In the genomic region with DNA sequence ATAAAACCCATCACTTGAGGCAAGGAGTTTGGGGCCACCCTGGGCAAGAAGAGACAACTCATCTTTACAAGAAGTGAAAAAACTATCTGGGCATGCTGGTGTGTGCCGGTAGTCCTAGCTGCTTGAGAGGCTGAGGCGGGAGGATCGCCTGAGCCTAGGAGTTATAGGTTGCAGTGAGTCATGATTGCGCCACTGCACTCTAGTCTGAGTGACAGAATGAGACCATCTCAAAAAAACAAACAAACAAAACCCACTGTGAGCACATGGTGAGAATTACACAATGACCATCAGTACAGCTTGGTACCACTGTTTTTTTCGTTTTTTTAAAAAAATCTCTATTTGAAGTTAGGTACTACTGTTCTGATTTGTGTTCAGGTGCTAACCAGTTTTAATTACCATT, we compare ENCODE assay signal across 11 cellular contexts. TPM values are rescaled to one million over a fixed set of nuclear protein-coding genes. Genes with fewer than 3 reads are reported as not detected.
A peak's percentile ranks its signal among the peaks of the same experiment; 100 is the strongest.
DNase-seq lines count a peak whose midpoint lies in the region; ATAC-seq and TF ChIP-seq lines count a peak whose summit lies in the region.
"Had no signal": no experiment of that assay in that cellular context is flagged by ENCODE, and none has a peak within 500 bp of the region (broad histone marks: within the 10 kb centered on the region; RNA-seq: fewer than 3 reads in every experiment).

No MANE protein-coding gene starts in this region.

- H3K79me2 ChIP-seq in PC-3 (ENCODE audit: low read length) (peaks cover 4% of the 10 kb centered on the region; the same call in 1 of the 2 replicates), fibroblast of lung (ENCODE audit: control insufficient read depth, insufficient read depth, low read length) (no peaks in the 10 kb centered on the region)

- H2AFZ ChIP-seq in PC-3 (ENCODE audit: low read length) (no peak overlapping the region), fibroblast of lung (ENCODE audit: low read length) (no peak overlapping the region)

- no peaks in the 10 kb centered on the region for H3F3A ChIP-seq in PC-3 (ENCODE audit: low read length, unreplicated experiment)

- no peak overlapping the region for H3K27ac ChIP-seq in PC-3 (ENCODE audit: low read length)
- H3K27ac ChIP-seq in fibroblast of lung (ENCODE audit: insufficient read depth, low read length) = no peak overlapping the region
- H3K27ac ChIP-seq in upper lobe of right lung = no peak overlapping the region

- H3K9me3 ChIP-seq in PC-3 (ENCODE audit: low read length) (no peaks in the 10 kb centered on the region), fibroblast of lung (ENCODE audit: control insufficient read depth, insufficient read depth, low read depth, low read length) (no peaks in the 10 kb centered on the region), upper lobe of right lung (no peaks in the 10 kb centered on the region)

- intact Hi-C loops in PC-3 (cut with micrococcal nuclease) (no loop called here), upper lobe of right lung (cut with DNase I) (no loop called here)

- no TSS peak for BruUV-seq in PC-3 (replicated peaks; lab: Mats Ljungman, UMichigan)

- peak; percentile 38 for DNase-seq in stimulated activated CD4-positive, alpha-beta T cell treated with anti-CD3 and anti-CD28 coated beads, Interleukin-15, amount 100 ng/mL, for 24 hours
- DNase-seq in stimulated activated CD4-positive, alpha-beta T cell treated with anti-CD3 and anti-CD28 coated beads, Interleukin-2, amount 100 ng/mL, for 48 hours = no peak
- peak; percentile 74 for DNase-seq in PC-3
- DNase-seq in fibroblast of lung (ENCODE audit: low read depth in 2 of 2) = peak; percentile 29 to 86
- peak; percentile 65 for DNase-seq in upper lobe of right lung
- no peak for DNase-seq in NCI-H526 treated with DMSO at 0.1 percent for 48 hours (lab: John Stamatoyannopoulos, UW)
- DNase-seq in T-helper 9 cell = no peak
- DNase-seq: C1 segment of cervical spinal cord; effector memory CD8-positive, alpha-beta T cell; NCI-H526 had no signal

- ATAC-seq in PC-3 = peak; percentile 93
- ATAC-seq in upper lobe of right lung = peak; percentile 70
- ATAC-seq in GM18502 (IDR thresholded peaks at IDR 0.05; ENCODE audit: poor library complexity, unreplicated experiment) = no peak
- ATAC-seq: effector memory CD8-positive, alpha-beta T cell had no signal

- POLR2A ChIA-PET in PC-3 (lab: Charles Lee; ENCODE audit: unreplicated experiment) = no interaction called here

- H4K20me1 ChIP-seq in PC-3 (ENCODE audit: low read length) = no peaks in the 10 kb centered on the region
- H4K20me1 ChIP-seq in fibroblast of lung (ENCODE audit: control insufficient read depth, extremely low read depth, insufficient read depth, low read length) = no peaks in the 10 kb centered on the region

- TF ChIP-seq CTCF in PC-3 (conservative IDR thresholded peaks at IDR 0.05; ENCODE audit: low read depth, low read length) (no peak), fibroblast of lung (conservative IDR thresholded peaks at IDR 0.05 in 1 of 2, IDR thresholded peaks at IDR 0.05 in 1 of 2; ENCODE audit: low read depth in 1 of 2, low read length in 2 of 2) (no peak), upper lobe of right lung (IDR thresholded peaks at IDR 0.05) (no peak)

- no peak overlapping the region for H3K4me2 ChIP-seq in PC-3 (ENCODE audit: low read length)
- H3K4me2 ChIP-seq in fibroblast of lung (ENCODE audit: extremely low read depth, insufficient read depth, low read length) = no peak overlapping the region

- H3K27me3 ChIP-seq in PC-3 (ENCODE audit: low read length) (no peaks in the 10 kb centered on the region), fibroblast of lung (ENCODE audit: control insufficient read depth, insufficient read depth, low read length) (no peaks in the 10 kb centered on the region), upper lobe of right lung (no peaks in the 10 kb centered on the region)

- CTCF ChIA-PET in PC-3 (lab: Charles Lee) = no interaction called here

- no peaks in the 10 kb centered on the region for H3K9me2 ChIP-seq in PC-3 (replicated peaks; ENCODE audit: low read length)

- no peak overlapping the region for H3K4me3 ChIP-seq in PC-3 (ENCODE audit: low read length)
- H3K4me3 ChIP-seq in fibroblast of lung (replicated peaks in 1 of 4; ENCODE audit: control extremely low read depth in 1 of 4, insufficient read depth in 1 of 4, low read depth in 3 of 4, low read length in 4 of 4) = no peak overlapping the region
- no peak overlapping the region for H3K4me3 ChIP-seq in upper lobe of right lung

- no peak overlapping the region for H3K9ac ChIP-seq in PC-3 (ENCODE audit: low read length)
- no peak overlapping the region for H3K9ac ChIP-seq in fibroblast of lung (ENCODE audit: insufficient read depth, low read length)

- H3K4me1 ChIP-seq in PC-3 (ENCODE audit: insufficient read depth, low read length) (peaks cover 8% of the 10 kb centered on the region), fibroblast of lung (ENCODE audit: control insufficient read depth, extremely low read depth, insufficient read depth, low read length) (no peaks in the 10 kb centered on the region), upper lobe of right lung (no peaks in the 10 kb centered on the region)

- H3K36me3 ChIP-seq in PC-3 (ENCODE audit: low read depth, low read length) (peaks cover 21% of the 10 kb centered on the region), fibroblast of lung (ENCODE audit: control insufficient read depth, insufficient read depth, low read length) (peaks cover 2% of the 10 kb centered on the region), upper lobe of right lung (peaks cover 51% of the 10 kb centered on the region)

RNA-seq across cellular contexts. Expression of gene VPS39, which starts 13.6 kb away (rescaled TPM):
- total RNA-seq in PC-3 (2014; rRNA removed) = 28.5 and 46.4 TPM in 2 replicates
- total RNA-seq in fibroblast of lung = 45.5 and 55.5 TPM in 2 replicates
- polyA plus RNA-seq in fibroblast of lung = 49.0 and 53.7 TPM in 2 replicates
- 35.9 and 41.7 TPM in 2 replicates for polyA plus RNA-seq in fibroblast of lung (2012)
- polyA minus RNA-seq in fibroblast of lung (ENCODE audit: low replicate concordance) = 69.3 and 82.5 TPM in 2 replicates
- 83.3 TPM for total RNA-seq in upper lobe of right lung

RNA-seq across cellular contexts. Expression of gene PLA2G4F, which starts 38.1 kb away (rescaled TPM):
- total RNA-seq in PC-3 (2014; rRNA removed) (5.5 and 5.8 TPM in 2 replicates), fibroblast of lung (not detected in 2 replicates), upper lobe of right lung (104 TPM)
- polyA plus RNA-seq in fibroblast of lung = not detected in 2 replicates
- not detected in 2 replicates for polyA plus RNA-seq in fibroblast of lung (2012)
- not detected in 2 replicates for polyA minus RNA-seq in fibroblast of lung (ENCODE audit: low replicate concordance)

Comparison
In these comparisons a context has a peak if more than half of its experiments do, and no peak if none do; other contexts are left out.
1. DNase-seq: peak in stimulated activated CD4-positive, alpha-beta T cell treated with anti-CD3 and anti-CD28 coated beads, Interleukin-15, amount 100 ng/mL, for 24 hours (single experiment), PC-3 (single experiment), fibroblast of lung (2 of 2) and upper lobe of right lung (single experiment); none in stimulated activated CD4-positive, alpha-beta T cell treated with anti-CD3 and anti-CD28 coated beads, Interleukin-2, amount 100 ng/mL, for 48 hours (0 of 2), NCI-H526 treated with DMSO at 0.1 percent for 48 hours (single experiment) and T-helper 9 cell (single experiment).
2. RNA of gene PLA2G4F, which starts 38.1 kb away (total RNA-seq): 104 TPM in upper lobe of right lung (single experiment); 5.5 to 5.8 TPM in PC-3 and not detected in fibroblast of lung; every median in the first group is over 10 times any median in the second.